In the genomic region with DNA sequence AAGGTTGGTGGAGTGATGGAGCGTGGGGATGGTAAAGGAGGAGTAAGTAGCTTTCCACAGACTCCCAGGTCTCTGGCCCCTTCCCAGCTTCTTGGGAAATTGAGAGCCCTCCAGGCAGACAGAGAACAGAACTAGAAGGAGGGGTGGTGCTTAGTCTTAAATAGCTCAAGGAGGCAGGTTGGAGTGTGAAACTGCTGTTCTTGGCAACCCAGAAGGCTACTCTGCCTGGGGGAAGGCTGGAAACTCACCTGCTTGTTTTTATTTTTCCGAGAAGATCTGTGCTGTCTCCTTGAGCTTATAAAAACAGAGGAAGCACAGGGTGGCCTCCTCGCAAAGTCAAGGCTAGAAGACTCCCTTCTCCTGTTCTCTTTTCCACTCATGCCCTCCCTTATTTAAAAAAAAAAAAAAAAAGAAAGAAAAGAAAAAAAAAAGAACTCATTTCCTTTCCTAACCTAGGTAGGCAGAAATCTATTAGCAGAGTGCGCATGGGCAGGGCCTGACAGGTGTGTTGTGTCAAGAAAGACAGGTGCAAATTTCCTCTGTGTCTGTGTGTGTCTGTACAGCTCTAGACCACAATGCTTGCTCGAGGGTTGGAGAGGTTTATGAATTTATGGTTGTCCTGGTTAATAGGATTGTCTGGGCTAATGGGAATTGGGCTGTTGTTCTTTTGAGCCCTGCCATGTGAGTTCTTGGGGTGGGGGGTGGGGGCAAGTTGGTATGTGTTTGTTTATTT, we compare ENCODE assay signal across 9 cellular contexts. TPM values are rescaled to one million over a fixed set of nuclear protein-coding genes. Genes with fewer than 3 reads are reported as not detected.
DNase-seq lines count a peak whose midpoint lies in the region; ATAC-seq and TF ChIP-seq lines count a peak whose summit lies in the region.
"Had no signal": no experiment of that assay in that cellular context is flagged by ENCODE, and none has a peak within 500 bp of the region (broad histone marks: within the 10 kb centered on the region; RNA-seq: fewer than 3 reads in every experiment).

No MANE protein-coding gene starts in this region.

- no peak for TF ChIP-seq EP300 in stomach (IDR thresholded peaks at IDR 0.05)

- 20 to 30% (median 27%) methylated on average over 5 of the region's 5 CpGs for WGBS in stomach, 5 donors

- H3K4me3 ChIP-seq in NT2/D1 (ENCODE audit: insufficient read length, low read depth) (peak overlapping the region; percentile 61), iPS-15b (ENCODE audit: low read depth, low read length) (peak overlapping the region; percentile 64), stomach (peak overlapping the region; percentile 50 to 62 (median 56))

- H3K9me3 ChIP-seq in NT2/D1 (ENCODE audit: insufficient read depth, low read length) (no peaks in the 10 kb centered on the region), iPS-15b (ENCODE audit: control insufficient read depth, insufficient read depth, low read length) (no peaks in the 10 kb centered on the region), stomach (no peaks in the 10 kb centered on the region)

- no peaks in the 10 kb centered on the region for H3K36me3 ChIP-seq in NT2/D1 (ENCODE audit: insufficient read depth, insufficient read length, low read length)
- H3K36me3 ChIP-seq in iPS-15b (ENCODE audit: control insufficient read depth, insufficient read depth, low read length), result no peaks in the 10 kb centered on the region
- H3K36me3 ChIP-seq in stomach, result no peaks in the 10 kb centered on the region

- peaks cover 81% of the 10 kb centered on the region for H3K27me3 Mint-ChIP-seq in T-helper 2 cell treated with Interferon-gamma antibody and Interleukin-4, amounts not matched to agents 5 μg/mL and 100 μg/mL, for 36 hours (ENCODE audit: low read depth)
- H3K27me3 Mint-ChIP-seq in T-cell, result peaks cover 80 to 85% of the 10 kb centered on the region in 2 donors

- H3K4me1 Mint-ChIP-seq in T-helper 2 cell treated with Interferon-gamma antibody and Interleukin-4, amounts not matched to agents 5 μg/mL and 100 μg/mL, for 36 hours (ENCODE audit: low read depth), result peaks cover 32% of the 10 kb centered on the region
- H3K4me1 Mint-ChIP-seq in T-cell, result peaks cover 42 to 43% (median 42%) of the 10 kb centered on the region in 3 donors

- no peak overlapping the region for H3K27ac Mint-ChIP-seq in T-helper 2 cell treated with Interferon-gamma antibody and Interleukin-4, amounts not matched to agents 5 μg/mL and 100 μg/mL, for 36 hours
- H3K27ac Mint-ChIP-seq in T-cell, result no peak overlapping the region

- peak overlapping the region in 2 of 5 donors; percentile 46 to 84 for H3K27ac ChIP-seq in stomach

- intact Hi-C loops in stomach (cut with DNase I; ENCODE audit: low total_unique reads), result no loop called here

- POLR2A ChIA-PET in T-cell (lab: Charles Lee), result interaction anchor here in 1 of 2 donors (0.5 kb wide), 2 partner anchors 238 to 291 kb away, joined by 3 to 5 read pairs; a partner anchor contains a TSS

- H3K4me1 ChIP-seq in NT2/D1 (ENCODE audit: insufficient read depth, insufficient read length) (peaks cover 8% of the 10 kb centered on the region), iPS-15b (ENCODE audit: control insufficient read depth, insufficient read depth, low read length) (peaks cover 18% of the 10 kb centered on the region), stomach (peaks cover 16 to 53% (median 46%) of the 10 kb centered on the region in 4 donors)

- peak overlapping the region; percentile 94 for H3K4me3 Mint-ChIP-seq in T-helper 2 cell treated with Interferon-gamma antibody and Interleukin-4, amounts not matched to agents 5 μg/mL and 100 μg/mL, for 36 hours
- peak overlapping the region in 1 of 3 donors; percentile 91 for H3K4me3 Mint-ChIP-seq in T-cell

- no peak for TF ChIP-seq CTCF in stomach (IDR thresholded peaks at IDR 0.05)

- peaks cover 6% of the 10 kb centered on the region for H3K36me3 Mint-ChIP-seq in T-helper 2 cell treated with Interferon-gamma antibody and Interleukin-4, amounts not matched to agents 5 μg/mL and 100 μg/mL, for 36 hours (ENCODE audit: low read depth)
- H3K36me3 Mint-ChIP-seq in T-cell, result no peaks in the 10 kb centered on the region

- ATAC-seq in T-cell (replicated peaks in 1 of 4) (no peak), GM19035 (IDR thresholded peaks at IDR 0.05; ENCODE audit: unreplicated experiment) (no peak)

- CTCF ChIA-PET in T-cell (lab: Charles Lee), result no interaction called here

- H3K27me3 ChIP-seq in NT2/D1 (ENCODE audit: insufficient read depth, insufficient read length) (peaks cover 61% of the 10 kb centered on the region), iPS-15b (ENCODE audit: control insufficient read depth, insufficient read depth, low read length) (peaks cover 41% of the 10 kb centered on the region), stomach (peaks cover 6 to 67% (median 40%) of the 10 kb centered on the region in 3 donors)

- H3K9me3 Mint-ChIP-seq in T-helper 2 cell treated with Interferon-gamma antibody and Interleukin-4, amounts not matched to agents 5 μg/mL and 100 μg/mL, for 36 hours, result no peaks in the 10 kb centered on the region
- H3K9me3 Mint-ChIP-seq in T-cell, result peaks cover 0 to 6% (median 0%) of the 10 kb centered on the region in 3 donors

- DNase-seq in T-helper 2 cell treated with Interferon-gamma antibody and Interleukin-4, amounts not matched to agents 5 μg/mL and 100 μg/mL, for 36 hours (ENCODE audit: low spot score), result no peak
- no peak for DNase-seq in T-helper 2 cell
- no peak for DNase-seq in NT2/D1 (ENCODE audit: low read depth, low spot score)
- no peak for DNase-seq in stomach
- DNase-seq in cortex of kidney (lab: John Stamatoyannopoulos, UW), result no peak
- no peak for DNase-seq in T-cell
- DNase-seq: T-helper 9 cell had no signal

- no peak for TF ChIP-seq POLR2A in stomach (IDR thresholded peaks at IDR 0.05)

- H3K9ac ChIP-seq in NT2/D1 (ENCODE audit: insufficient read length, low read depth), result peak overlapping the region; percentile 27
- H3K9ac ChIP-seq in iPS-15b (ENCODE audit: low read depth, low read length), result no peak overlapping the region

RNA-seq across cellular contexts. Expression of a gene that starts 2.1 kb away (rescaled TPM):
- total RNA-seq in stomach (1 to 10 TPM; 1.2 to 6.1 (median 4.0) TPM), T-cell (under 1 TPM in 4 of 5 donors, not detected in 1; 0.22 to 0.75 (median 0.29) TPM)
- polyA plus RNA-seq in stomach, result 1 to 10 TPM in 1 of 3 donors, under 1 TPM in 2; 0.23 to 1.7 (median 0.87) TPM
